In the genomic region with DNA sequence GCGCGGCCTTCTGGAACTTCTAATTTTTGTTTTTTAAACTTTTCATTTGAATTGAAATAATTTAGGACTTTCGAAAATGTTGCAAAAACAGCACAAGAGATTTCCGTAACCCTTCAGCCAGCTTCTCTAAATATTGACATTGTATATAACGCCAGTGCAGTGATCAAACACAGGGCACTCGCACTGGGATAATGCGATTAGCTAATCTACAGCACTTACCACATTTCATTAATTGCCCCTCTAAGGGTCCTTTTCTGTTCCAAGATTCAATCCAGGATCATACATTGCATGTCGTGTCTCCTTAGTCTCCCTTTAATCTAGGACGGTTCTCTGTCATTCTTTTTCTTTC, we compare ENCODE assay signal across 1 cellular context.
A peak's percentile ranks its signal among the peaks of the same experiment; 100 is the strongest.
TF ChIP-seq lines count a peak whose summit lies in the region.

No MANE protein-coding gene starts in this region.

TF ChIP-seq in HepG2, 621 proteins besides CTCF, POLR2A, EP300 and RAD21 (continued from another document and continues in another):
- TF ChIP-seq, protein P1, sequence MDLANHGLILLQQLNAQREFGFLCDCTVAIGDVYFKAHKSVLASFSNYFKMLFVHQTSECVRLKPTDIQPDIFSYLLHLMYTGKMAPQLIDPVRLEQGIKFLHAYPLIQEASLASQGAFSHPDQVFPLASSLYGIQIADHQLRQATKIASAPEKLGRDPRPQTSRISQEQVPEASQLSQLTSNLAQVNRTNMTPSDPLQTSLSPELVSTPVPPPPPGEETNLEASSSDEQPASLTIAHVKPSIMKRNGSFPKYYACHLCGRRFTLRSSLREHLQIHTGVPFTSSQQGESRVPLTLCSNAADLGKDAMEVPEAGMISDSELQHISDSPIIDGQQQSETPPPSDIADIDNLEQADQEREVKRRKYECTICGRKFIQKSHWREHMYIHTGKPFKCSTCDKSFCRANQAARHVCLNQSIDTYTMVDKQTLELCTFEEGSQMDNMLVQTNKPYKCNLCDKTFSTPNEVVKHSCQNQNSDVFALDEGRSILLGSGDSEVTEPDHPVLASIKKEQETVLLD (CRISPR knock-in tag; IDR thresholded peaks at IDR 0.05; ENCODE audit: low read depth): no peak
- TF ChIP-seq ZNF205 (CRISPR knock-in tag; IDR thresholded peaks at IDR 0.05): no peak
- TF ChIP-seq AGO2 (optimal IDR thresholded peaks at IDR 0.05; ENCODE audit: low read depth, low read length): no peak
- no peak for TF ChIP-seq ZNF367 (CRISPR knock-in tag; IDR thresholded peaks at IDR 0.05; ENCODE audit: borderline replicate concordance)
- TF ChIP-seq ZNF143 (CRISPR knock-in tag; IDR thresholded peaks at IDR 0.05): no peak
- TF ChIP-seq FLYWCH1 (CRISPR knock-in tag; IDR thresholded peaks at IDR 0.05): no peak
- TF ChIP-seq LCORL (IDR thresholded peaks at IDR 0.05): no peak
- TF ChIP-seq LCORL (CRISPR knock-in tag; IDR thresholded peaks at IDR 0.05): no peak
- TF ChIP-seq ZKSCAN8 (CRISPR knock-in tag; IDR thresholded peaks at IDR 0.05; ENCODE audit: borderline replicate concordance): no peak
- TF ChIP-seq, protein P2, sequence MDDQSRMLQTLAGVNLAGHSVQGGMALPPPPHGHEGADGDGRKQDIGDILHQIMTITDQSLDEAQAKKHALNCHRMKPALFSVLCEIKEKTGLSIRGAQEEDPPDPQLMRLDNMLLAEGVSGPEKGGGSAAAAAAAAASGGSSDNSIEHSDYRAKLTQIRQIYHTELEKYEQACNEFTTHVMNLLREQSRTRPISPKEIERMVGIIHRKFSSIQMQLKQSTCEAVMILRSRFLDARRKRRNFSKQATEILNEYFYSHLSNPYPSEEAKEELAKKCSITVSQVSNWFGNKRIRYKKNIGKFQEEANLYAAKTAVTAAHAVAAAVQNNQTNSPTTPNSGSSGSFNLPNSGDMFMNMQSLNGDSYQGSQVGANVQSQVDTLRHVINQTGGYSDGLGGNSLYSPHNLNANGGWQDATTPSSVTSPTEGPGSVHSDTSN (CRISPR knock-in tag; IDR thresholded peaks at IDR 0.05; ENCODE audit: borderline replicate concordance): no peak
- TF ChIP-seq ARNT2 (CRISPR knock-in tag; IDR thresholded peaks at IDR 0.05; ENCODE audit: low read depth): no peak
- TF ChIP-seq ZFP37 (CRISPR knock-in tag; IDR thresholded peaks at IDR 0.05; ENCODE audit: borderline replicate concordance): no peak
- TF ChIP-seq, protein P3, sequence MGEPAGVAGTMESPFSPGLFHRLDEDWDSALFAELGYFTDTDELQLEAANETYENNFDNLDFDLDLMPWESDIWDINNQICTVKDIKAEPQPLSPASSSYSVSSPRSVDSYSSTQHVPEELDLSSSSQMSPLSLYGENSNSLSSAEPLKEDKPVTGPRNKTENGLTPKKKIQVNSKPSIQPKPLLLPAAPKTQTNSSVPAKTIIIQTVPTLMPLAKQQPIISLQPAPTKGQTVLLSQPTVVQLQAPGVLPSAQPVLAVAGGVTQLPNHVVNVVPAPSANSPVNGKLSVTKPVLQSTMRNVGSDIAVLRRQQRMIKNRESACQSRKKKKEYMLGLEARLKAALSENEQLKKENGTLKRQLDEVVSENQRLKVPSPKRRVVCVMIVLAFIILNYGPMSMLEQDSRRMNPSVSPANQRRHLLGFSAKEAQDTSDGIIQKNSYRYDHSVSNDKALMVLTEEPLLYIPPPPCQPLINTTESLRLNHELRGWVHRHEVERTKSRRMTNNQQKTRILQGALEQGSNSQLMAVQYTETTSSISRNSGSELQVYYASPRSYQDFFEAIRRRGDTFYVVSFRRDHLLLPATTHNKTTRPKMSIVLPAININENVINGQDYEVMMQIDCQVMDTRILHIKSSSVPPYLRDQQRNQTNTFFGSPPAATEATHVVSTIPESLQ (CRISPR knock-in tag; conservative IDR thresholded peaks at IDR 0.05): no peak
- TF ChIP-seq TRIM24 (CRISPR knock-in tag; IDR thresholded peaks at IDR 0.05): no peak
- no peak for TF ChIP-seq PCBP2 (optimal IDR thresholded peaks at IDR 0.05; ENCODE audit: low read depth, low read length, poor library complexity, severe bottlenecking)
- TF ChIP-seq, protein P4, sequence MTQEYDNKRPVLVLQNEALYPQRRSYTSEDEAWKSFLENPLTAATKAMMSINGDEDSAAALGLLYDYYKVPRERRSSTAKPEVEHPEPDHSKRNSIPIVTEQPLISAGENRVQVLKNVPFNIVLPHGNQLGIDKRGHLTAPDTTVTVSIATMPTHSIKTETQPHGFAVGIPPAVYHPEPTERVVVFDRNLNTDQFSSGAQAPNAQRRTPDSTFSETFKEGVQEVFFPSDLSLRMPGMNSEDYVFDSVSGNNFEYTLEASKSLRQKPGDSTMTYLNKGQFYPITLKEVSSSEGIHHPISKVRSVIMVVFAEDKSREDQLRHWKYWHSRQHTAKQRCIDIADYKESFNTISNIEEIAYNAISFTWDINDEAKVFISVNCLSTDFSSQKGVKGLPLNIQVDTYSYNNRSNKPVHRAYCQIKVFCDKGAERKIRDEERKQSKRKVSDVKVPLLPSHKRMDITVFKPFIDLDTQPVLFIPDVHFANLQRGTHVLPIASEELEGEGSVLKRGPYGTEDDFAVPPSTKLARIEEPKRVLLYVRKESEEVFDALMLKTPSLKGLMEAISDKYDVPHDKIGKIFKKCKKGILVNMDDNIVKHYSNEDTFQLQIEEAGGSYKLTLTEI (CRISPR knock-in tag; conservative IDR thresholded peaks at IDR 0.05): no peak
- no peak for TF ChIP-seq ZMYM2 (CRISPR knock-in tag; IDR thresholded peaks at IDR 0.05)
- no peak for TF ChIP-seq SAP130 (CRISPR knock-in tag; IDR thresholded peaks at IDR 0.05; ENCODE audit: low read depth)
- TF ChIP-seq TCF7 (IDR thresholded peaks at IDR 0.05; ENCODE audit: low read depth): peak; percentile 29
- TF ChIP-seq ZNF607 (CRISPR knock-in tag; IDR thresholded peaks at IDR 0.05; ENCODE audit: borderline replicate concordance): peak; percentile 39
- TF ChIP-seq ZNF790 (CRISPR knock-in tag; IDR thresholded peaks at IDR 0.05; ENCODE audit: borderline replicate concordance): no peak
- no peak for TF ChIP-seq STAT5B (CRISPR knock-in tag; IDR thresholded peaks at IDR 0.05)
- TF ChIP-seq ZNF878 (CRISPR knock-in tag; IDR thresholded peaks at IDR 0.05): no peak
- no peak for TF ChIP-seq RBAK (CRISPR knock-in tag; IDR thresholded peaks at IDR 0.05)
- TF ChIP-seq ZSCAN31 (CRISPR knock-in tag; IDR thresholded peaks at IDR 0.05; ENCODE audit: low read depth): no peak
- TF ChIP-seq SMYD3 (CRISPR knock-in tag; IDR thresholded peaks at IDR 0.05): no peak
- TF ChIP-seq, protein P5, sequence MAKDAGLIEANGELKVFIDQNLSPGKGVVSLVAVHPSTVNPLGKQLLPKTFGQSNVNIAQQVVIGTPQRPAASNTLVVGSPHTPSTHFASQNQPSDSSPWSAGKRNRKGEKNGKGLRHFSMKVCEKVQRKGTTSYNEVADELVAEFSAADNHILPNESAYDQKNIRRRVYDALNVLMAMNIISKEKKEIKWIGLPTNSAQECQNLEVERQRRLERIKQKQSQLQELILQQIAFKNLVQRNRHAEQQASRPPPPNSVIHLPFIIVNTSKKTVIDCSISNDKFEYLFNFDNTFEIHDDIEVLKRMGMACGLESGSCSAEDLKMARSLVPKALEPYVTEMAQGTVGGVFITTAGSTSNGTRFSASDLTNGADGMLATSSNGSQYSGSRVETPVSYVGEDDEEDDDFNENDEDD (CRISPR knock-in tag; IDR thresholded peaks at IDR 0.05; ENCODE audit: borderline replicate concordance): no peak
- TF ChIP-seq NCOR1 (IDR thresholded peaks at IDR 0.05; ENCODE audit: borderline replicate concordance, low read length): no peak
- no peak for TF ChIP-seq ZNF850 (CRISPR knock-in tag; conservative IDR thresholded peaks at IDR 0.05)
- TF ChIP-seq ZNF451 (CRISPR knock-in tag; IDR thresholded peaks at IDR 0.05): no peak
- no peak for TF ChIP-seq KAT2B (IDR thresholded peaks at IDR 0.05; ENCODE audit: borderline replicate concordance, low read depth, low read length)
- TF ChIP-seq, protein P6, sequence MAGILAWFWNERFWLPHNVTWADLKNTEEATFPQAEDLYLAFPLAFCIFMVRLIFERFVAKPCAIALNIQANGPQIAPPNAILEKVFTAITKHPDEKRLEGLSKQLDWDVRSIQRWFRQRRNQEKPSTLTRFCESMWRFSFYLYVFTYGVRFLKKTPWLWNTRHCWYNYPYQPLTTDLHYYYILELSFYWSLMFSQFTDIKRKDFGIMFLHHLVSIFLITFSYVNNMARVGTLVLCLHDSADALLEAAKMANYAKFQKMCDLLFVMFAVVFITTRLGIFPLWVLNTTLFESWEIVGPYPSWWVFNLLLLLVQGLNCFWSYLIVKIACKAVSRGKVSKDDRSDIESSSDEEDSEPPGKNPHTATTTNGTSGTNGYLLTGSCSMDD (CRISPR knock-in tag; IDR thresholded peaks at IDR 0.05): no peak
- TF ChIP-seq SMARCC2 (IDR thresholded peaks at IDR 0.05): no peak
- TF ChIP-seq, protein P7, sequence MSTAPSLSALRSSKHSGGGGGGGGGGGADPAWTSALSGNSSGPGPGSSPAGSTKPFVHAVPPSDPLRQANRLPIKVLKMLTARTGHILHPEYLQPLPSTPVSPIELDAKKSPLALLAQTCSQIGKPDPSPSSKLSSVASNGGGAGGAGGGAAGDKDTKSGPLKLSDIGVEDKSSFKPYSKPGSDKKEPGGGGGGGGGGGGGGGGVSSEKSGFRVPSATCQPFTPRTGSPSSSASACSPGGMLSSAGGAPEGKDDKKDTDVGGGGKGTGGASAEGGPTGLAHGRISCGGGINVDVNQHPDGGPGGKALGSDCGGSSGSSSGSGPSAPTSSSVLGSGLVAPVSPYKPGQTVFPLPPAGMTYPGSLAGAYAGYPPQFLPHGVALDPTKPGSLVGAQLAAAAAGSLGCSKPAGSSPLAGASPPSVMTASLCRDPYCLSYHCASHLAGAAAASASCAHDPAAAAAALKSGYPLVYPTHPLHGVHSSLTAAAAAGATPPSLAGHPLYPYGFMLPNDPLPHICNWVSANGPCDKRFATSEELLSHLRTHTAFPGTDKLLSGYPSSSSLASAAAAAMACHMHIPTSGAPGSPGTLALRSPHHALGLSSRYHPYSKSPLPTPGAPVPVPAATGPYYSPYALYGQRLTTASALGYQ (CRISPR knock-in tag; IDR thresholded peaks at IDR 0.05): 0 out of 2 replicates have a peak, but pooled peaks have one; percentile 38
- no peak for TF ChIP-seq TMF1 (CRISPR knock-in tag; IDR thresholded peaks at IDR 0.05; ENCODE audit: low read depth)
- no peak for TF ChIP-seq ZNF138 (CRISPR knock-in tag; IDR thresholded peaks at IDR 0.05; ENCODE audit: low read depth)
- TF ChIP-seq ELF1 (CRISPR knock-in tag; IDR thresholded peaks at IDR 0.05): no peak
- TF ChIP-seq, protein P8, sequence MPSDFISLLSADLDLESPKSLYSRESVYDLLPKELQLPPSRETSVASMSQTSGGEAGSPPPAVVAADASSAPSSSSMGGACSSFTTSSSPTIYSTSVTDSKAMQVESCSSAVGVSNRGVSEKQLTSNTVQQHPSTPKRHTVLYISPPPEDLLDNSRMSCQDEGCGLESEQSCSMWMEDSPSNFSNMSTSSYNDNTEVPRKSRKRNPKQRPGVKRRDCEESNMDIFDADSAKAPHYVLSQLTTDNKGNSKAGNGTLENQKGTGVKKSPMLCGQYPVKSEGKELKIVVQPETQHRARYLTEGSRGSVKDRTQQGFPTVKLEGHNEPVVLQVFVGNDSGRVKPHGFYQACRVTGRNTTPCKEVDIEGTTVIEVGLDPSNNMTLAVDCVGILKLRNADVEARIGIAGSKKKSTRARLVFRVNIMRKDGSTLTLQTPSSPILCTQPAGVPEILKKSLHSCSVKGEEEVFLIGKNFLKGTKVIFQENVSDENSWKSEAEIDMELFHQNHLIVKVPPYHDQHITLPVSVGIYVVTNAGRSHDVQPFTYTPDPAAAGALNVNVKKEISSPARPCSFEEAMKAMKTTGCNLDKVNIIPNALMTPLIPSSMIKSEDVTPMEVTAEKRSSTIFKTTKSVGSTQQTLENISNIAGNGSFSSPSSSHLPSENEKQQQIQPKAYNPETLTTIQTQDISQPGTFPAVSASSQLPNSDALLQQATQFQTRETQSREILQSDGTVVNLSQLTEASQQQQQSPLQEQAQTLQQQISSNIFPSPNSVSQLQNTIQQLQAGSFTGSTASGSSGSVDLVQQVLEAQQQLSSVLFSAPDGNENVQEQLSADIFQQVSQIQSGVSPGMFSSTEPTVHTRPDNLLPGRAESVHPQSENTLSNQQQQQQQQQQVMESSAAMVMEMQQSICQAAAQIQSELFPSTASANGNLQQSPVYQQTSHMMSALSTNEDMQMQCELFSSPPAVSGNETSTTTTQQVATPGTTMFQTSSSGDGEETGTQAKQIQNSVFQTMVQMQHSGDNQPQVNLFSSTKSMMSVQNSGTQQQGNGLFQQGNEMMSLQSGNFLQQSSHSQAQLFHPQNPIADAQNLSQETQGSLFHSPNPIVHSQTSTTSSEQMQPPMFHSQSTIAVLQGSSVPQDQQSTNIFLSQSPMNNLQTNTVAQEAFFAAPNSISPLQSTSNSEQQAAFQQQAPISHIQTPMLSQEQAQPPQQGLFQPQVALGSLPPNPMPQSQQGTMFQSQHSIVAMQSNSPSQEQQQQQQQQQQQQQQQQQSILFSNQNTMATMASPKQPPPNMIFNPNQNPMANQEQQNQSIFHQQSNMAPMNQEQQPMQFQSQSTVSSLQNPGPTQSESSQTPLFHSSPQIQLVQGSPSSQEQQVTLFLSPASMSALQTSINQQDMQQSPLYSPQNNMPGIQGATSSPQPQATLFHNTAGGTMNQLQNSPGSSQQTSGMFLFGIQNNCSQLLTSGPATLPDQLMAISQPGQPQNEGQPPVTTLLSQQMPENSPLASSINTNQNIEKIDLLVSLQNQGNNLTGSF (CRISPR knock-in tag; IDR thresholded peaks at IDR 0.05): no peak
- TF ChIP-seq ZSCAN22 (CRISPR knock-in tag; IDR thresholded peaks at IDR 0.05): no peak
- 0 out of 2 replicates have a peak, but pooled peaks have one; percentile 56 for TF ChIP-seq ZNF234 (CRISPR knock-in tag; conservative IDR thresholded peaks at IDR 0.05)
- no peak for TF ChIP-seq ZNF121 (CRISPR knock-in tag; IDR thresholded peaks at IDR 0.05)
- peak; percentile 54 for TF ChIP-seq CEBPG (CRISPR knock-in tag; IDR thresholded peaks at IDR 0.05)
- TF ChIP-seq ISL2 (CRISPR knock-in tag; IDR thresholded peaks at IDR 0.05): peak; percentile 1; the same call in 1 of the 2 replicates
- TF ChIP-seq CHD4 (IDR thresholded peaks at IDR 0.05; ENCODE audit: borderline replicate concordance, low read length): no peak
- TF ChIP-seq ZNF17 (CRISPR knock-in tag; IDR thresholded peaks at IDR 0.05): no peak
- no peak for TF ChIP-seq ZNF619 (CRISPR knock-in tag; IDR thresholded peaks at IDR 0.05)
- TF ChIP-seq HNF4A (CRISPR knock-in tag; IDR thresholded peaks at IDR 0.05): peak; percentile 51
- TF ChIP-seq GFI1 (CRISPR knock-in tag; IDR thresholded peaks at IDR 0.05; ENCODE audit: borderline replicate concordance): no peak
- TF ChIP-seq, protein P9, sequence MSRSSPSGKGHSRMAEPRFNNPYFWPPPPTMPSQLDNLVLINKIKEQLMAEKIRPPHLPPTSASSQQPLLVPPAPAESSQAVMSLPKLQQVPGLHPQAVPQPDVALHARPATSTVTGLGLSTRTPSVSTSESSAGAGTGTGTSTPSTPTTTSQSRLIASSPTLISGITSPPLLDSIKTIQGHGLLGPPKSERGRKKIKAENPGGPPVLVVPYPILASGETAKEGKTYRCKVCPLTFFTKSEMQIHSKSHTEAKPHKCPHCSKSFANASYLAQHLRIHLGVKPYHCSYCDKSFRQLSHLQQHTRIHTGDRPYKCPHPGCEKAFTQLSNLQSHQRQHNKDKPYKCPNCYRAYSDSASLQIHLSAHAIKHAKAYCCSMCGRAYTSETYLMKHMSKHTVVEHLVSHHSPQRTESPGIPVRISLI (CRISPR knock-in tag; IDR thresholded peaks at IDR 0.05; ENCODE audit: borderline replicate concordance): no peak
- no peak for TF ChIP-seq ZNF713 (CRISPR knock-in tag; IDR thresholded peaks at IDR 0.05)
- no peak for TF ChIP-seq GABPA (IDR thresholded peaks at IDR 0.05; ENCODE audit: low read depth, low read length)
- TF ChIP-seq GABPA (CRISPR knock-in tag; IDR thresholded peaks at IDR 0.05; ENCODE audit: low read depth): no peak
- TF ChIP-seq GATAD2A (CRISPR knock-in tag; IDR thresholded peaks at IDR 0.05): peak; percentile 0; the same call in 1 of the 2 replicates
- no peak for TF ChIP-seq ZNF773 (CRISPR knock-in tag; IDR thresholded peaks at IDR 0.05; ENCODE audit: borderline replicate concordance)
